23 cellular contexts compared by ENCODE assay signal in genomic region chr9:134007150-134007549, GRCh38. TPM values are rescaled to one million over a fixed set of nuclear protein-coding genes. Genes with fewer than 3 reads are reported as not detected.
DNase-seq lines count a peak whose midpoint lies in the region; TF ChIP-seq lines count a peak whose summit lies in the region.
"Had no signal": no experiment of that assay in that cellular context is flagged by ENCODE, and none has a peak within 500 bp of the region (broad histone marks: within the 10 kb centered on the region; RNA-seq: fewer than 3 reads in every experiment).

No MANE protein-coding gene starts in this region.

- H3K4me1 ChIP-seq in SJCRH30, result peaks cover 24% of the 10 kb centered on the region
- no peaks in the 10 kb centered on the region for H3K4me1 ChIP-seq in osteoblast (ENCODE audit: insufficient read depth, low read length)
- H3K4me1 ChIP-seq: esophagus squamous epithelium, Peyer's patch, SJSA1, vagina had no signal

- H3K27ac ChIP-seq in SJCRH30 (peak overlapping the region; percentile 5; the same call in 1 of the 2 replicates), osteoblast (ENCODE audit: low read depth, low read length) (no peak overlapping the region)
- H3K27ac ChIP-seq: 22Rv1, esophagus squamous epithelium, Peyer's patch, SJSA1, vagina had no signal

- H3K79me2 ChIP-seq in osteoblast (ENCODE audit: insufficient read depth, low read length), result no peaks in the 10 kb centered on the region

- no peak overlapping the region for H3K4me2 ChIP-seq in osteoblast (ENCODE audit: insufficient read depth, low read length)

- no peak for TF ChIP-seq CTCF in osteoblast (IDR thresholded peaks at IDR 0.05; ENCODE audit: extremely low read depth, low read depth, low read length)

- no peak overlapping the region for H2AFZ ChIP-seq in osteoblast (ENCODE audit: low read length)

- H3K4me3 ChIP-seq in SJCRH30, result no peak overlapping the region
- no peak overlapping the region for H3K4me3 ChIP-seq in osteoblast (ENCODE audit: insufficient read depth, low read length)
- H3K4me3 ChIP-seq: esophagus squamous epithelium, Peyer's patch, SJSA1, vagina had no signal

- H4K20me1 ChIP-seq in osteoblast (ENCODE audit: insufficient read depth, low read length), result no peaks in the 10 kb centered on the region

- no peaks in the 10 kb centered on the region for H3K36me3 ChIP-seq in SJCRH30
- no peaks in the 10 kb centered on the region for H3K36me3 ChIP-seq in osteoblast (ENCODE audit: insufficient read depth, low read length)
- H3K36me3 ChIP-seq: esophagus squamous epithelium, Peyer's patch, SJSA1, vagina had no signal

- DNase-seq in DMS 273 (lab: John Stamatoyannopoulos, UW; ENCODE audit: unreplicated experiment) (peak; percentile 63), DMS 273 treated with DMSO at 0.1 percent for 48 hours (lab: John Stamatoyannopoulos, UW) (no peak), NCI-H1105 (lab: John Stamatoyannopoulos, UW) (peak; percentile 68), SJCRH30 (peak; percentile 85 to 92), osteoblast (ENCODE audit: insufficient read length, low spot score, missing footprints) (peak; percentile 56), amygdala (lab: John Stamatoyannopoulos, UW) (no peak), DMS53 treated with DMSO at 0.1 percent for 48 hours (lab: John Stamatoyannopoulos, UW; ENCODE audit: unreplicated experiment) (no peak)
- DNase-seq in stimulated activated CD8-positive, alpha-beta memory T cell treated with anti-CD3 and anti-CD28 coated beads, Interleukin-4, amount 100 ng/mL, for 48 hours, result no peak
- DNase-seq: activated CD4-positive, alpha-beta T cell treated with anti-CD3 and anti-CD28 coated beads, Interleukin-2, amount 50 U/mL, for 1 hour; activated gamma-delta T cell treated with Interleukin-2 at 50 U/mL for 16 hours; activated T-cell treated with anti-CD3 and anti-CD28 coated beads, Interleukin-2, amount 50 U/mL, for 4 hours; central memory CD4-positive, alpha-beta T cell; dermis blood vessel endothelial cell; esophagus squamous epithelium; foreskin melanocyte; left colon; mesenchymal stem cell; NCI-H187 treated with DMSO at 0.1 percent for 48 hours; nucleus accumbens; Peyer's patch had no signal

- 0 out of 2 replicates have a peak, but pooled peaks cover 3% of the 10 kb centered on the region for H3K9me3 ChIP-seq in SJCRH30 (replicated peaks)
- H3K9me3 ChIP-seq in osteoblast (ENCODE audit: low read depth, low read length), result no peaks in the 10 kb centered on the region
- H3K9me3 ChIP-seq: esophagus squamous epithelium, Peyer's patch, vagina had no signal

- H3K27me3 ChIP-seq in SJCRH30 (no peaks in the 10 kb centered on the region), osteoblast (ENCODE audit: insufficient read depth, low read length) (no peaks in the 10 kb centered on the region)
- H3K27me3 ChIP-seq: Peyer's patch, vagina had no signal

RNA-seq across cellular contexts. Expression of gene VAV2, which starts 15.0 kb away (rescaled TPM):
- total RNA-seq in SJCRH30 (2014; rRNA removed; shearing (Covaris generic)), result 24.0 and 28.0 TPM in 2 replicates
- 8.0 and 8.8 TPM in 2 replicates for total RNA-seq in osteoblast

RNA-seq across cellular contexts. Expression of gene BRD3OS, which starts 18.1 kb away (rescaled TPM):
- total RNA-seq in SJCRH30 (2014; rRNA removed; shearing (Covaris generic)), result 20.1 and 20.2 TPM in 2 replicates
- total RNA-seq in osteoblast, result 23.0 and 26.1 TPM in 2 replicates

Comparison
In these comparisons a context has a peak if more than half of its experiments do, and no peak if none do; other contexts are left out.
1. DNase-seq: peak in DMS 273 (single experiment), NCI-H1105 (single experiment), SJCRH30 (2 of 2) and osteoblast (single experiment); none in DMS 273 treated with DMSO at 0.1 percent for 48 hours (single experiment), amygdala (0 of 56), stimulated activated CD8-positive, alpha-beta memory T cell treated with anti-CD3 and anti-CD28 coated beads, Interleukin-4, amount 100 ng/mL, for 48 hours (single experiment) and DMS53 treated with DMSO at 0.1 percent for 48 hours (single experiment).